In genomic region chr3:158140396-158140795, GRCh38 we compare ENCODE assay signal across 15 cellular contexts. TPM values are rescaled to one million over a fixed set of nuclear protein-coding genes. Genes with fewer than 3 reads are reported as not detected.
DNase-seq lines count a peak whose midpoint lies in the region; ATAC-seq and TF ChIP-seq lines count a peak whose summit lies in the region.
"Had no signal": no experiment of that assay in that cellular context is flagged by ENCODE, and none has a peak within 500 bp of the region (broad histone marks: within the 10 kb centered on the region; RNA-seq: fewer than 3 reads in every experiment).

No MANE protein-coding gene starts in this region.

- peak; percentile 37 for DNase-seq in HCEC 1CT
- peak; percentile 7 for DNase-seq in LoVo (ENCODE audit: low spot score)
- peak; percentile 15 for DNase-seq in choroid plexus epithelial cell (ENCODE audit: low read depth)
- peak; percentile 31 for DNase-seq in fibroblast of villous mesenchyme (ENCODE audit: low read depth)
- DNase-seq in GDM1 (lab: John Stamatoyannopoulos, UW) = no peak
- DNase-seq: ACHN; CD4-positive, CD25-positive, alpha-beta regulatory T cell; DMS53 had no signal

- TF ChIP-seq CTCF in choroid plexus epithelial cell (conservative IDR thresholded peaks at IDR 0.05; ENCODE audit: low read depth, low read length) = no peak
- TF ChIP-seq CTCF in fibroblast of villous mesenchyme (IDR thresholded peaks at IDR 0.05; ENCODE audit: insufficient read depth, low read depth, low read length) = no peak

- no peak for ATAC-seq in HG02885 (IDR thresholded peaks at IDR 0.05; ENCODE audit: poor library complexity, unreplicated experiment)
- ATAC-seq in GM19397 (IDR thresholded peaks at IDR 0.05; ENCODE audit: unreplicated experiment) = no peak
- no peak for ATAC-seq in GM21447 (IDR thresholded peaks at IDR 0.05; ENCODE audit: unreplicated experiment)
- ATAC-seq: GM12878, HCT116 had no signal

- H3K4me3 ChIP-seq in choroid plexus epithelial cell (ENCODE audit: low read depth, low read length) = no peak overlapping the region
- H3K4me3 ChIP-seq in fibroblast of villous mesenchyme (ENCODE audit: low read depth, low read length) = no peak overlapping the region
- H3K4me3 ChIP-seq: BLaER1 treated with 17β-estradiol and CSF1 and Interleukin-3, amounts not matched to agents 10 nM and 100 nM; GM12878 had no signal

RNA-seq across cellular contexts. Expression of gene RSRC1, which starts 30.5 kb away (rescaled TPM):
- total RNA-seq in fibroblast of villous mesenchyme = 29.6 and 43.6 TPM in 2 replicates

RNA-seq across cellular contexts. Expression of gene SHOX2, which starts 34.2 kb away (rescaled TPM):
- 0.32 TPM in 1 of 2 replicates, not detected in the other for total RNA-seq in fibroblast of villous mesenchyme
- total RNA-seq: CD4-positive, CD25-positive, alpha-beta regulatory T cell; HT-29 had no signal
